ENCODE assay signal across 1 cellular context in the genomic region with DNA sequence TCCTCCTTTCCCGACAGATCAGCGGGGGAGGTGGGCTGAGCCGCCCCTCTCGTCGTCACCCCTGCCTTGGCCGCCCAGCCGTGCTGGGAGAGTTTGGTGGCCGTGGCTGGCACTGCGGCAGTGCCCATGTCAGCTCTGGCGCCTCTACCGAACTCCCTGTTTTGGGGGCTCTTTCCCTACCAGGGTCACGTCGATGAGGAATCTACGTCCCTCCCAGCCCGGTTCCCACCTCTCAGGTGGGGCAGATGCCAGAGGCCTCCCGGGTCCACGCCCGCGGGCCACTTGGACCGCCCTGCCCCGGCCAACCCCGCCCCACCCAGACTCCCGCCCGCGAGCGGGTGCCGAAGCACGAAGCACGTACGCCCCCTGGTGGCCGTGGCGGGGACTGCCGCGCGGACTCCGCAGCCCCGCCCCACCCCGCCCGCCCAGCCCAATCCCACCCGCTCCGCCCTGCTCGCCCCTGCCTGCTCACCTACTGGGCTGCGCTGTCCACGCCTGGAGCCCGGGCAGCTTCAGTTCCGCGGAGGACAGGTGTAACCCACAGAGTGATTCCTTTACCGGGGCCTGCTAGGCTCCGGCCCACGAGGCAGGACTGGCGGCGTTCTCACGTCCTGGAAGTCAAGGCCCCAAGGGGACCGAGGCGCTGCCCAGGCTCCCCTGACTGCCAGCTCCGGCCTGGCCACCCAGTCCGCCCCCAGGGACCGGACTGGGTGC.
TF ChIP-seq lines count a peak whose summit lies in the region.

No MANE protein-coding gene starts in this region.

TF ChIP-seq in GM12878, 131 proteins besides CTCF, POLR2A, EP300 and RAD21 (continued from another document and continues in another):
- TF ChIP-seq CHD1 (IDR thresholded peaks at IDR 0.05; ENCODE audit: low read depth, low read length): no peak
- TF ChIP-seq PML (IDR thresholded peaks at IDR 0.05; ENCODE audit: low read length): no peak
- TF ChIP-seq, protein P1, sequence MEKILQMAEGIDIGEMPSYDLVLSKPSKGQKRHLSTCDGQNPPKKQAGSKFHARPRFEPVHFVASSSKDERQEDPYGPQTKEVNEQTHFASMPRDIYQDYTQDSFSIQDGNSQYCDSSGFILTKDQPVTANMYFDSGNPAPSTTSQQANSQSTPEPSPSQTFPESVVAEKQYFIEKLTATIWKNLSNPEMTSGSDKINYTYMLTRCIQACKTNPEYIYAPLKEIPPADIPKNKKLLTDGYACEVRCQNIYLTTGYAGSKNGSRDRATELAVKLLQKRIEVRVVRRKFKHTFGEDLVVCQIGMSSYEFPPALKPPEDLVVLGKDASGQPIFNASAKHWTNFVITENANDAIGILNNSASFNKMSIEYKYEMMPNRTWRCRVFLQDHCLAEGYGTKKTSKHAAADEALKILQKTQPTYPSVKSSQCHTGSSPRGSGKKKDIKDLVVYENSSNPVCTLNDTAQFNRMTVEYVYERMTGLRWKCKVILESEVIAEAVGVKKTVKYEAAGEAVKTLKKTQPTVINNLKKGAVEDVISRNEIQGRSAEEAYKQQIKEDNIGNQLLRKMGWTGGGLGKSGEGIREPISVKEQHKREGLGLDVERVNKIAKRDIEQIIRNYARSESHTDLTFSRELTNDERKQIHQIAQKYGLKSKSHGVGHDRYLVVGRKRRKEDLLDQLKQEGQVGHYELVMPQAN (conservative IDR thresholded peaks at IDR 0.05): 0 out of 2 replicates have a peak, but pooled peaks have one; percentile 38
- TF ChIP-seq, protein P2, sequence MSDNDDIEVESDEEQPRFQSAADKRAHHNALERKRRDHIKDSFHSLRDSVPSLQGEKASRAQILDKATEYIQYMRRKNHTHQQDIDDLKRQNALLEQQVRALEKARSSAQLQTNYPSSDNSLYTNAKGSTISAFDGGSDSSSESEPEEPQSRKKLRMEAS (IDR thresholded peaks at IDR 0.05; ENCODE audit: low read depth, low read length): no peak
- TF ChIP-seq SUPT20H (IDR thresholded peaks at IDR 0.05; ENCODE audit: borderline replicate concordance, control insufficient read depth, low read depth, low read length): no peak
- TF ChIP-seq EZH2 (IDR thresholded peaks at IDR 0.05; ENCODE audit: borderline replicate concordance, control insufficient read depth, low read depth, low read length): no peak
- TF ChIP-seq TCF3 (IDR thresholded peaks at IDR 0.05; ENCODE audit: borderline replicate concordance, insufficient read depth, low read depth, low read length): no peak
- TF ChIP-seq ATF7 (IDR thresholded peaks at IDR 0.05; ENCODE audit: low read depth): no peak
- no peak for TF ChIP-seq MYC (IDR thresholded peaks at IDR 0.05; ENCODE audit: insufficient read depth, insufficient read length, insufficient replicate concordance, low read length, severe bottlenecking)
- TF ChIP-seq, protein P3, sequence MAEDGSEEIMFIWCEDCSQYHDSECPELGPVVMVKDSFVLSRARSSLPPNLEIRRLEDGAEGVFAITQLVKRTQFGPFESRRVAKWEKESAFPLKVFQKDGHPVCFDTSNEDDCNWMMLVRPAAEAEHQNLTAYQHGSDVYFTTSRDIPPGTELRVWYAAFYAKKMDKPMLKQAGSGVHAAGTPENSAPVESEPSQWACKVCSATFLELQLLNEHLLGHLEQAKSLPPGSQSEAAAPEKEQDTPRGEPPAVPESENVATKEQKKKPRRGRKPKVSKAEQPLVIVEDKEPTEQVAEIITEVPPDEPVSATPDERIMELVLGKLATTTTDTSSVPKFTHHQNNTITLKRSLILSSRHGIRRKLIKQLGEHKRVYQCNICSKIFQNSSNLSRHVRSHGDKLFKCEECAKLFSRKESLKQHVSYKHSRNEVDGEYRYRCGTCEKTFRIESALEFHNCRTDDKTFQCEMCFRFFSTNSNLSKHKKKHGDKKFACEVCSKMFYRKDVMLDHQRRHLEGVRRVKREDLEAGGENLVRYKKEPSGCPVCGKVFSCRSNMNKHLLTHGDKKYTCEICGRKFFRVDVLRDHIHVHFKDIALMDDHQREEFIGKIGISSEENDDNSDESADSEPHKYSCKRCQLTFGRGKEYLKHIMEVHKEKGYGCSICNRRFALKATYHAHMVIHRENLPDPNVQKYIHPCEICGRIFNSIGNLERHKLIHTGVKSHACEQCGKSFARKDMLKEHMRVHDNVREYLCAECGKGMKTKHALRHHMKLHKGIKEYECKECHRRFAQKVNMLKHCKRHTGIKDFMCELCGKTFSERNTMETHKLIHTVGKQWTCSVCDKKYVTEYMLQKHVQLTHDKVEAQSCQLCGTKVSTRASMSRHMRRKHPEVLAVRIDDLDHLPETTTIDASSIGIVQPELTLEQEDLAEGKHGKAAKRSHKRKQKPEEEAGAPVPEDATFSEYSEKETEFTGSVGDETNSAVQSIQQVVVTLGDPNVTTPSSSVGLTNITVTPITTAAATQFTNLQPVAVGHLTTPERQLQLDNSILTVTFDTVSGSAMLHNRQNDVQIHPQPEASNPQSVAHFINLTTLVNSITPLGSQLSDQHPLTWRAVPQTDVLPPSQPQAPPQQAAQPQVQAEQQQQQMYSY (CRISPR knock-in tag; IDR thresholded peaks at IDR 0.05): no peak
- no peak for TF ChIP-seq ZNF274 (IDR thresholded peaks at IDR 0.05; ENCODE audit: insufficient read depth, insufficient read length)
- no peak for TF ChIP-seq SPI1 (IDR thresholded peaks at IDR 0.05; ENCODE audit: borderline replicate concordance, insufficient read depth, low read depth, low read length)
- no peak for TF ChIP-seq CEBPB (IDR thresholded peaks at IDR 0.05; ENCODE audit: borderline replicate concordance in 1 of 2, low read depth in 2 of 2, low read length in 2 of 2)
- TF ChIP-seq MXI1 (IDR thresholded peaks at IDR 0.05; ENCODE audit: low read depth, low read length): 0 out of 2 replicates have a peak, but pooled peaks have one; percentile 57
- TF ChIP-seq GABPA (IDR thresholded peaks at IDR 0.05; ENCODE audit: low read depth): no peak
- TF ChIP-seq YBX1 (IDR thresholded peaks at IDR 0.05): no peak
- TF ChIP-seq SMC3 (IDR thresholded peaks at IDR 0.05; ENCODE audit: borderline replicate concordance, low read length): peak; percentile 37; the same call in 1 of the 2 replicates
- no peak for TF ChIP-seq SMAD1 (IDR thresholded peaks at IDR 0.05; ENCODE audit: low read depth, partially characterized antibody)
- 0 out of 2 replicates have a peak, but pooled peaks have one; percentile 44 for TF ChIP-seq POLR2AphosphoS2 (IDR thresholded peaks at IDR 0.05; ENCODE audit: low read depth, low read length)
- TF ChIP-seq RB1 (IDR thresholded peaks at IDR 0.05; ENCODE audit: borderline replicate concordance): no peak
- TF ChIP-seq SMAD5 (IDR thresholded peaks at IDR 0.05; ENCODE audit: low read depth): no peak
- no peak for TF ChIP-seq SIX5 (IDR thresholded peaks at IDR 0.05; ENCODE audit: low read depth, low read length, severe bottlenecking)
- TF ChIP-seq, protein P4, sequence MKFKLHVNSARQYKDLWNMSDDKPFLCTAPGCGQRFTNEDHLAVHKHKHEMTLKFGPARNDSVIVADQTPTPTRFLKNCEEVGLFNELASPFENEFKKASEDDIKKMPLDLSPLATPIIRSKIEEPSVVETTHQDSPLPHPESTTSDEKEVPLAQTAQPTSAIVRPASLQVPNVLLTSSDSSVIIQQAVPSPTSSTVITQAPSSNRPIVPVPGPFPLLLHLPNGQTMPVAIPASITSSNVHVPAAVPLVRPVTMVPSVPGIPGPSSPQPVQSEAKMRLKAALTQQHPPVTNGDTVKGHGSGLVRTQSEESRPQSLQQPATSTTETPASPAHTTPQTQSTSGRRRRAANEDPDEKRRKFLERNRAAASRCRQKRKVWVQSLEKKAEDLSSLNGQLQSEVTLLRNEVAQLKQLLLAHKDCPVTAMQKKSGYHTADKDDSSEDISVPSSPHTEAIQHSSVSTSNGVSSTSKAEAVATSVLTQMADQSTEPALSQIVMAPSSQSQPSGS (IDR thresholded peaks at IDR 0.05; ENCODE audit: low read length): no peak
- no peak for TF ChIP-seq ZBED1 (IDR thresholded peaks at IDR 0.05; ENCODE audit: borderline replicate concordance)
- TF ChIP-seq MYB (IDR thresholded peaks at IDR 0.05; ENCODE audit: borderline replicate concordance, low read depth, low read length): no peak
- no peak for TF ChIP-seq KLF5 (IDR thresholded peaks at IDR 0.05; ENCODE audit: partially characterized antibody)
- TF ChIP-seq JUNB (IDR thresholded peaks at IDR 0.05): no peak
- TF ChIP-seq CBX3 (IDR thresholded peaks at IDR 0.05; ENCODE audit: borderline replicate concordance, low read depth): no peak
- no peak for TF ChIP-seq SIN3A (IDR thresholded peaks at IDR 0.05; ENCODE audit: low read depth, low read length)
- TF ChIP-seq RUNX3 (IDR thresholded peaks at IDR 0.05; ENCODE audit: low read length): no peak
- no peak for TF ChIP-seq TCF7 (IDR thresholded peaks at IDR 0.05; ENCODE audit: borderline replicate concordance)
- 0 out of 2 replicates have a peak, but pooled peaks have one; percentile 44 for TF ChIP-seq NBN (IDR thresholded peaks at IDR 0.05)
- TF ChIP-seq NFXL1 (IDR thresholded peaks at IDR 0.05; ENCODE audit: borderline replicate concordance): no peak
- no peak for TF ChIP-seq TAF1 (IDR thresholded peaks at IDR 0.05; ENCODE audit: borderline replicate concordance, low read depth, low read length)
- no peak for TF ChIP-seq EED (IDR thresholded peaks at IDR 0.05; ENCODE audit: low read depth)
- no peak for TF ChIP-seq ZNF24 (IDR thresholded peaks at IDR 0.05)
- no peak for TF ChIP-seq DPF2 (IDR thresholded peaks at IDR 0.05)
- no peak for TF ChIP-seq NFIC (IDR thresholded peaks at IDR 0.05; ENCODE audit: low read depth, low read length)
- no peak for TF ChIP-seq PAX8 (IDR thresholded peaks at IDR 0.05)
- TF ChIP-seq, protein P5, sequence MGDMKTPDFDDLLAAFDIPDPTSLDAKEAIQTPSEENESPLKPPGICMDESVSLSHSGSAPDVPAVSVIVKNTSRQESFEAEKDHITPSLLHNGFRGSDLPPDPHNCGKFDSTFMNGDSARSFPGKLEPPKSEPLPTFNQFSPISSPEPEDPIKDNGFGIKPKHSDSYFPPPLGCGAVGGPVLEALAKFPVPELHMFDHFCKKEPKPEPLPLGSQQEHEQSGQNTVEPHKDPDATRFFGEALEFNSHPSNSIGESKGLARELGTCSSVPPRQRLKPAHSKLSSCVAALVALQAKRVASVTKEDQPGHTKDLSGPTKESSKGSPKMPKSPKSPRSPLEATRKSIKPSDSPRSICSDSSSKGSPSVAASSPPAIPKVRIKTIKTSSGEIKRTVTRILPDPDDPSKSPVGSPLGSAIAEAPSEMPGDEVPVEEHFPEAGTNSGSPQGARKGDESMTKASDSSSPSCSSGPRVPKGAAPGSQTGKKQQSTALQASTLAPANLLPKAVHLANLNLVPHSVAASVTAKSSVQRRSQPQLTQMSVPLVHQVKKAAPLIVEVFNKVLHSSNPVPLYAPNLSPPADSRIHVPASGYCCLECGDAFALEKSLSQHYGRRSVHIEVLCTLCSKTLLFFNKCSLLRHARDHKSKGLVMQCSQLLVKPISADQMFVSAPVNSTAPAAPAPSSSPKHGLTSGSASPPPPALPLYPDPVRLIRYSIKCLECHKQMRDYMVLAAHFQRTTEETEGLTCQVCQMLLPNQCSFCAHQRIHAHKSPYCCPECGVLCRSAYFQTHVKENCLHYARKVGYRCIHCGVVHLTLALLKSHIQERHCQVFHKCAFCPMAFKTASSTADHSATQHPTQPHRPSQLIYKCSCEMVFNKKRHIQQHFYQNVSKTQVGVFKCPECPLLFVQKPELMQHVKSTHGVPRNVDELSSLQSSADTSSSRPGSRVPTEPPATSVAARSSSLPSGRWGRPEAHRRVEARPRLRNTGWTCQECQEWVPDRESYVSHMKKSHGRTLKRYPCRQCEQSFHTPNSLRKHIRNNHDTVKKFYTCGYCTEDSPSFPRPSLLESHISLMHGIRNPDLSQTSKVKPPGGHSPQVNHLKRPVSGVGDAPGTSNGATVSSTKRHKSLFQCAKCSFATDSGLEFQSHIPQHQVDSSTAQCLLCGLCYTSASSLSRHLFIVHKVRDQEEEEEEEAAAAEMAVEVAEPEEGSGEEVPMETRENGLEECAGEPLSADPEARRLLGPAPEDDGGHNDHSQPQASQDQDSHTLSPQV (IDR thresholded peaks at IDR 0.05): no peak
- TF ChIP-seq, protein P6, sequence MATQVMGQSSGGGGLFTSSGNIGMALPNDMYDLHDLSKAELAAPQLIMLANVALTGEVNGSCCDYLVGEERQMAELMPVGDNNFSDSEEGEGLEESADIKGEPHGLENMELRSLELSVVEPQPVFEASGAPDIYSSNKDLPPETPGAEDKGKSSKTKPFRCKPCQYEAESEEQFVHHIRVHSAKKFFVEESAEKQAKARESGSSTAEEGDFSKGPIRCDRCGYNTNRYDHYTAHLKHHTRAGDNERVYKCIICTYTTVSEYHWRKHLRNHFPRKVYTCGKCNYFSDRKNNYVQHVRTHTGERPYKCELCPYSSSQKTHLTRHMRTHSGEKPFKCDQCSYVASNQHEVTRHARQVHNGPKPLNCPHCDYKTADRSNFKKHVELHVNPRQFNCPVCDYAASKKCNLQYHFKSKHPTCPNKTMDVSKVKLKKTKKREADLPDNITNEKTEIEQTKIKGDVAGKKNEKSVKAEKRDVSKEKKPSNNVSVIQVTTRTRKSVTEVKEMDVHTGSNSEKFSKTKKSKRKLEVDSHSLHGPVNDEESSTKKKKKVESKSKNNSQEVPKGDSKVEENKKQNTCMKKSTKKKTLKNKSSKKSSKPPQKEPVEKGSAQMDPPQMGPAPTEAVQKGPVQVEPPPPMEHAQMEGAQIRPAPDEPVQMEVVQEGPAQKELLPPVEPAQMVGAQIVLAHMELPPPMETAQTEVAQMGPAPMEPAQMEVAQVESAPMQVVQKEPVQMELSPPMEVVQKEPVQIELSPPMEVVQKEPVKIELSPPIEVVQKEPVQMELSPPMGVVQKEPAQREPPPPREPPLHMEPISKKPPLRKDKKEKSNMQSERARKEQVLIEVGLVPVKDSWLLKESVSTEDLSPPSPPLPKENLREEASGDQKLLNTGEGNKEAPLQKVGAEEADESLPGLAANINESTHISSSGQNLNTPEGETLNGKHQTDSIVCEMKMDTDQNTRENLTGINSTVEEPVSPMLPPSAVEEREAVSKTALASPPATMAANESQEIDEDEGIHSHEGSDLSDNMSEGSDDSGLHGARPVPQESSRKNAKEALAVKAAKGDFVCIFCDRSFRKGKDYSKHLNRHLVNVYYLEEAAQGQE (IDR thresholded peaks at IDR 0.05; ENCODE audit: low read depth, low read length): no peak
- TF ChIP-seq PAX5 (IDR thresholded peaks at IDR 0.05; ENCODE audit: borderline replicate concordance, low read depth, low read length): no peak
- TF ChIP-seq HDAC6 (IDR thresholded peaks at IDR 0.05; ENCODE audit: unreplicated experiment): no peak
- no peak for TF ChIP-seq CREM (IDR thresholded peaks at IDR 0.05; ENCODE audit: low read depth)
- TF ChIP-seq BMI1 (IDR thresholded peaks at IDR 0.05; ENCODE audit: borderline replicate concordance): no peak
- no peak for TF ChIP-seq FOXK2 (IDR thresholded peaks at IDR 0.05)
- peak; percentile 68; the same call in 1 of the 2 replicates for TF ChIP-seq LARP7 (IDR thresholded peaks at IDR 0.05)
- no peak for TF ChIP-seq ZNF217 (IDR thresholded peaks at IDR 0.05)
- TF ChIP-seq YY1 (IDR thresholded peaks at IDR 0.05; ENCODE audit: low read depth, low read length): no peak
- no peak for TF ChIP-seq HCFC1 (IDR thresholded peaks at IDR 0.05; ENCODE audit: low read length)
- TF ChIP-seq CREB1 (IDR thresholded peaks at IDR 0.05; ENCODE audit: low read depth): no peak
- TF ChIP-seq CHD2 (IDR thresholded peaks at IDR 0.05; ENCODE audit: borderline replicate concordance, low read depth, low read length): no peak
- no peak for TF ChIP-seq SMARCA5 (IDR thresholded peaks at IDR 0.05)
